Comparison of ENCODE assay signal across 23 cellular contexts in genomic region chr1:166151804-166152203, GRCh38. TPM values are rescaled to one million over a fixed set of nuclear protein-coding genes. Genes with fewer than 3 reads are reported as not detected.
DNase-seq lines count a peak whose midpoint lies in the region; ATAC-seq, FAIRE-seq and TF ChIP-seq lines count a peak whose summit lies in the region.
"Had no signal": no experiment of that assay in that cellular context is flagged by ENCODE, and none has a peak within 500 bp of the region (broad histone marks: within the 10 kb centered on the region; RNA-seq: fewer than 3 reads in every experiment).

No MANE protein-coding gene starts in this region.

- H3K4me2 ChIP-seq in HepG2 (ENCODE audit: low read depth, low read length): no peak overlapping the region

- H2AFZ ChIP-seq in HepG2 (ENCODE audit: low read length): no peak overlapping the region

- H3K9me3 ChIP-seq in HepG2 (ENCODE audit: low read length) (no peaks in the 10 kb centered on the region), right lobe of liver (no peaks in the 10 kb centered on the region)

- 48% methylated on average over 5 of the region's 5 CpGs for WGBS in HepG2 (ENCODE audit: low lambda C conversion rate)
- WGBS in right lobe of liver (ENCODE audit: insufficient coverage, low coverage, low lambda C conversion rate, missing lambda C conversion rate): 81% methylated on average over 4 of the region's 5 CpGs

- H3K9ac ChIP-seq in HepG2 (ENCODE audit: insufficient read depth, low read depth, low read length): no peak overlapping the region

- no peak for FAIRE-seq in HepG2 (lab: Jason Lieb, UNC)
- FAIRE-seq: A204.1, GM12891, GM18507 had no signal

- TF ChIP-seq POLR2A in HepG2 (IDR thresholded peaks at IDR 0.05; ENCODE audit: insufficient read depth in 1 of 2, low read depth in 2 of 2, low read length in 2 of 2): no peak
- TF ChIP-seq POLR2A in right lobe of liver (IDR thresholded peaks at IDR 0.05): no peak

- TF ChIP-seq EP300 in HepG2 (IDR thresholded peaks at IDR 0.05; ENCODE audit: low read depth in 2 of 2, low read length in 2 of 2) (no peak), HepG2 (CRISPR knock-in tag; IDR thresholded peaks at IDR 0.05; ENCODE audit: borderline replicate concordance) (no peak)

- no peaks in the 10 kb centered on the region for H3K4me1 ChIP-seq in HepG2 (ENCODE audit: insufficient read depth, low read length)
- no peaks in the 10 kb centered on the region for H3K4me1 ChIP-seq in right lobe of liver

- H3K36me3 Mint-ChIP-seq in glutamatergic neuron (ENCODE audit: unreplicated experiment): no peaks in the 10 kb centered on the region
- no peaks in the 10 kb centered on the region for H3K36me3 Mint-ChIP-seq in stimulated activated naive B cell treated with anti-CD40 and anti-IgM and Interleukin-4, amounts not matched to agents 10 μg/mL and 1 μg/mL and 100 μg/mL, for 72 hours
- H3K36me3 Mint-ChIP-seq: CD4-positive, alpha-beta memory T cell had no signal

- TF ChIP-seq CTCF in HepG2 (CRISPR knock-in tag; IDR thresholded peaks at IDR 0.05) (no peak), right lobe of liver (IDR thresholded peaks at IDR 0.05) (no peak), glutamatergic neuron (IDR thresholded peaks at IDR 0.05; ENCODE audit: partially characterized antibody, unreplicated experiment) (no peak)

- peak overlapping the region; percentile 67 for H3K27ac Mint-ChIP-seq in glutamatergic neuron (ENCODE audit: unreplicated experiment)
- H3K27ac Mint-ChIP-seq in stimulated activated naive B cell treated with anti-CD40 and anti-IgM and Interleukin-4, amounts not matched to agents 10 μg/mL and 1 μg/mL and 100 μg/mL, for 72 hours: no peak overlapping the region
- H3K27ac Mint-ChIP-seq: CD4-positive, alpha-beta memory T cell had no signal

- H3K4me3 ChIP-seq in HepG2 (replicated peaks in 1 of 3; ENCODE audit: insufficient read depth in 1 of 3, low read depth in 2 of 3, low read length in 3 of 3): no peak overlapping the region
- no peak overlapping the region for H3K4me3 ChIP-seq in right lobe of liver

- CTCF ChIA-PET in HepG2 (lab: Yijun Ruan, JAX; ENCODE audit: low intra/inter-chr PET ratio, low total read pairs): no interaction called here

- intact Hi-C loops in HepG2 (cut with micrococcal nuclease; ENCODE audit: unreplicated experiment) (no loop called here), right lobe of liver (cut with DNase I) (no loop called here)

- no peak for TF ChIP-seq RAD21 in HepG2 (CRISPR knock-in tag; IDR thresholded peaks at IDR 0.05)

- DNase-seq in NCI-H524 treated with DMSO at 0.1 percent for 48 hours (lab: John Stamatoyannopoulos, UW): peak; percentile 24
- DNase-seq in NCI-H524 (lab: John Stamatoyannopoulos, UW): no peak
- no peak for DNase-seq in HepG2 (ENCODE audit: low spot score)
- no peak for DNase-seq in right lobe of liver
- DNase-seq in glutamatergic neuron: no peak
- DNase-seq in stimulated activated naive B cell treated with anti-CD40 and anti-IgM and Interleukin-4, amounts not matched to agents 10 μg/mL and 1 μg/mL and 100 μg/mL, for 72 hours: no peak
- DNase-seq: ACHN; AML-193; C1 segment of cervical spinal cord; Calu3; CD4-positive, alpha-beta memory T cell; COR-L47; DMS53; DMS79 treated with DMSO at 0.1 percent for 48 hours; GF-D8; GOT3; H7; HCEC 1CT had no signal

- H3K4me3 Mint-ChIP-seq in glutamatergic neuron (ENCODE audit: unreplicated experiment): peak overlapping the region; percentile 30
- H3K4me3 Mint-ChIP-seq in stimulated activated naive B cell treated with anti-CD40 and anti-IgM and Interleukin-4, amounts not matched to agents 10 μg/mL and 1 μg/mL and 100 μg/mL, for 72 hours: no peak overlapping the region
- H3K4me3 Mint-ChIP-seq: CD4-positive, alpha-beta memory T cell had no signal

- in situ Hi-C loops in HepG2 (cut with HindIII; ENCODE audit: extremely low pct_ligation_motif_present, low pct_unique_long_range_greater_than_20kb): loop anchor here (25.0 kb wide), 1 partner anchor 440 kb away; no protein-coding TSS in a partner anchor

- no peaks in the 10 kb centered on the region for H4K20me1 ChIP-seq in HepG2 (ENCODE audit: insufficient read depth, low read length)

- H3K79me2 ChIP-seq in HepG2 (ENCODE audit: insufficient read depth, low read length): no peaks in the 10 kb centered on the region

- H3K27me3 Mint-ChIP-seq in glutamatergic neuron (ENCODE audit: unreplicated experiment): peaks cover 26% of the 10 kb centered on the region
- H3K27me3 Mint-ChIP-seq in stimulated activated naive B cell treated with anti-CD40 and anti-IgM and Interleukin-4, amounts not matched to agents 10 μg/mL and 1 μg/mL and 100 μg/mL, for 72 hours: peaks cover 8 to 16% of the 10 kb centered on the region in 2 donors

- POLR2A ChIA-PET in HepG2 (lab: Yijun Ruan, JAX): no interaction called here

- no peak for ATAC-seq in HepG2
- no peak for ATAC-seq in right lobe of liver
- ATAC-seq in stimulated activated naive B cell treated with anti-CD40 and anti-IgM and Interleukin-4, amounts not matched to agents 10 μg/mL and 1 μg/mL and 100 μg/mL, for 72 hours (replicated peaks): no peak

- H3K9me3 Mint-ChIP-seq in glutamatergic neuron (ENCODE audit: unreplicated experiment): peaks cover 26% of the 10 kb centered on the region
- H3K9me3 Mint-ChIP-seq in stimulated activated naive B cell treated with anti-CD40 and anti-IgM and Interleukin-4, amounts not matched to agents 10 μg/mL and 1 μg/mL and 100 μg/mL, for 72 hours: peaks cover 0 to 2% of the 10 kb centered on the region in 2 donors

- no peaks in the 10 kb centered on the region for H3K36me3 ChIP-seq in HepG2 (replicated peaks in 1 of 2; ENCODE audit: control insufficient read depth in 1 of 2, insufficient read depth in 2 of 2, low read length in 2 of 2)
- no peaks in the 10 kb centered on the region for H3K36me3 ChIP-seq in right lobe of liver

- H3K27ac ChIP-seq in HepG2 (ENCODE audit: extremely low read length, insufficient read depth, low read length) (no peak overlapping the region), right lobe of liver (no peak overlapping the region)
- H3K27ac ChIP-seq: 22Rv1 had no signal

- H3K4me1 Mint-ChIP-seq in glutamatergic neuron (ENCODE audit: low read depth, unreplicated experiment): peaks cover 52% of the 10 kb centered on the region
- H3K4me1 Mint-ChIP-seq in stimulated activated naive B cell treated with anti-CD40 and anti-IgM and Interleukin-4, amounts not matched to agents 10 μg/mL and 1 μg/mL and 100 μg/mL, for 72 hours: no peaks in the 10 kb centered on the region
- H3K4me1 Mint-ChIP-seq: CD4-positive, alpha-beta memory T cell had no signal

- BruUV-seq in HepG2 (replicated peaks; lab: Mats Ljungman, UMichigan): no TSS peak

- H3K27me3 ChIP-seq in HepG2 (ENCODE audit: control insufficient read depth in 1 of 2, insufficient read depth in 2 of 2, low read length in 2 of 2): no peaks in the 10 kb centered on the region
- H3K27me3 ChIP-seq in right lobe of liver: no peaks in the 10 kb centered on the region

TF ChIP-seq in HepG2, 621 proteins besides CTCF, POLR2A, EP300 and RAD21:
- TF ChIP-seq CEBPB (IDR thresholded peaks at IDR 0.05; ENCODE audit: borderline replicate concordance, low read depth, low read length) (peak; percentile 90), NFIC (IDR thresholded peaks at IDR 0.05; ENCODE audit: low read length) (no peak), ZFP82 (CRISPR knock-in tag; IDR thresholded peaks at IDR 0.05; ENCODE audit: borderline replicate concordance) (no peak), ARNT2 (CRISPR knock-in tag; IDR thresholded peaks at IDR 0.05; ENCODE audit: low read depth) (no peak), NCOA2 (CRISPR knock-in tag; IDR thresholded peaks at IDR 0.05) (no peak)

RNA-seq across cellular contexts. Expression of gene FAM78B, which starts 15.0 kb away (rescaled TPM):
- total RNA-seq in HepG2 (2016; rRNA removed; fragmentation: Illumina TruSeq; extraction: Trizol) (0.29 and 0.31 TPM in 2 replicates), right lobe of liver (1 to 10 TPM in 4 of 6 experiments, under 1 TPM in 2; 0.58 to 1.4 (median 1.1) TPM), glutamatergic neuron (ENCODE audit: unreplicated experiment) (66.0 TPM)
- 0.26 and 0.30 TPM in 2 replicates for total RNA-seq in HepG2 (2016; cell fraction: cytosol; rRNA removed; fragmentation: Illumina TruSeq; extraction: Trizol; ENCODE audit: low read depth)
- 0.30 and 0.34 TPM in 2 replicates for total RNA-seq in HepG2 (2016; cell fraction: insoluble cytoplasmic fraction; rRNA removed; fragmentation: Illumina TruSeq; extraction: Trizol)
- 0.56 and 0.65 TPM in 2 replicates for total RNA-seq in HepG2 (2016; cell fraction: membrane; rRNA removed; fragmentation: Illumina TruSeq; extraction: Trizol)
- total RNA-seq in HepG2 (2016; cell fraction: nucleus; rRNA removed; fragmentation: Illumina TruSeq; extraction: Trizol): 0.59 and 0.60 TPM in 2 replicates
- polyA plus RNA-seq in HepG2 (2011; rRNA removed): 0.10 and 0.22 TPM in 2 replicates
- polyA plus RNA-seq in HepG2 (2011; cell fraction: cytosol; rRNA removed): 0.08 and 0.15 TPM in 2 replicates
- polyA plus RNA-seq in HepG2 (2011; cell fraction: nucleus; rRNA removed): 0.13 and 0.21 TPM in 2 replicates
- 0.09 TPM in 1 of 2 replicates, not detected in the other for polyA plus RNA-seq in HepG2 (2012)
- polyA plus RNA-seq in HepG2 (2016; cell fraction: cytosol; fragmentation: Illumina TruSeq; extraction: Trizol; ENCODE audit: low read depth): 0.40 and 0.63 TPM in 2 replicates
- 0.29 and 0.36 TPM in 2 replicates for polyA plus RNA-seq in HepG2 (2016; cell fraction: insoluble cytoplasmic fraction; fragmentation: Illumina TruSeq; extraction: Trizol; ENCODE audit: low read depth)
- polyA plus RNA-seq in HepG2 (2016; cell fraction: membrane; fragmentation: Illumina TruSeq; extraction: Trizol; ENCODE audit: low read depth): 0.38 and 0.53 TPM in 2 replicates
- polyA plus RNA-seq in HepG2 (2016; cell fraction: nucleus; fragmentation: Illumina TruSeq; extraction: Trizol; ENCODE audit: insufficient read depth, low read depth): 0.73 and 0.78 TPM in 2 replicates
- polyA minus RNA-seq in HepG2 (2011; rRNA and poly(A)+ RNA removed; ENCODE audit: low replicate concordance): 0.54 TPM in 1 of 2 replicates, not detected in the other
- polyA minus RNA-seq in HepG2 (2011; cell fraction: cytosol; rRNA and poly(A)+ RNA removed): not detected in 2 replicates
- polyA minus RNA-seq in HepG2 (2011; cell fraction: nucleus; rRNA and poly(A)+ RNA removed): 0.37 and 0.52 TPM in 2 replicates
- total RNA-seq: G401 had no signal

Comparison
In these comparisons a context has a peak if more than half of its experiments do, and no peak if none do; other contexts are left out.
1. RNA of gene FAM78B, which starts 15.0 kb away (total RNA-seq): 66.0 TPM in glutamatergic neuron (single experiment); 0.58 to 1.4 TPM in right lobe of liver and 0.26 to 0.65 TPM in HepG2; every median in the first group is over 10 times any median in the second.